ENCODE assay signal across 16 cellular contexts in genomic region chr16:85609539-85609938, GRCh38. TPM values are rescaled to one million over a fixed set of nuclear protein-coding genes. Genes with fewer than 3 reads are reported as not detected.
DNase-seq lines count a peak whose midpoint lies in the region; ATAC-seq and TF ChIP-seq lines count a peak whose summit lies in the region.
"Had no signal": no experiment of that assay in that cellular context is flagged by ENCODE, and none has a peak within 500 bp of the region (broad histone marks: within the 10 kb centered on the region; RNA-seq: fewer than 3 reads in every experiment).

No MANE protein-coding gene starts in this region.

- H3K4me1 ChIP-seq in CD4-positive, alpha-beta memory T cell (ENCODE audit: insufficient read depth, low read length): peaks cover 20% of the 10 kb centered on the region
- peaks cover 29% of the 10 kb centered on the region for H3K4me1 ChIP-seq in colonic mucosa
- H3K4me1 ChIP-seq in neural progenitor cell: peaks cover 33% of the 10 kb centered on the region

- ATAC-seq in GM19035 (IDR thresholded peaks at IDR 0.05; ENCODE audit: unreplicated experiment): no peak

- intact Hi-C loops in CD4-positive, alpha-beta memory T cell (cut with micrococcal nuclease): no loop called here
- intact Hi-C loops in colonic mucosa (cut with DNase I): loop anchor here (5.0 to 10.0 kb wide), 3 partner anchors 37 to 187 kb away; no protein-coding TSS in a partner anchor

- H4K20me1 ChIP-seq in neural progenitor cell (ENCODE audit: low read depth): peaks cover 33% of the 10 kb centered on the region

- no peaks in the 10 kb centered on the region for H3K79me2 ChIP-seq in neural progenitor cell (ENCODE audit: low read depth)

- POLR2A ChIA-PET in CD4-positive, alpha-beta memory T cell (lab: Charles Lee; ENCODE audit: partially characterized antibody): interaction anchor here (0.7 to 4.5 kb wide), 4 partner anchors 53 to 189 kb away, joined by 6 to 45 read pairs (median 10); no protein-coding TSS in a partner anchor

- DNase-seq in CD4-positive, alpha-beta memory T cell: no peak
- DNase-seq in HL-60 (ENCODE audit: low read depth in 1 of 2, low spot score in 1 of 2) (no peak), colonic mucosa (no peak), neural progenitor cell (ENCODE audit: low spot score) (no peak), DMS79 treated with DMSO at 0.1 percent for 48 hours (lab: John Stamatoyannopoulos, UW) (no peak), DMS 273 treated with DMSO at 0.1 percent for 48 hours (lab: John Stamatoyannopoulos, UW) (no peak)
- DNase-seq: activated CD4-positive, alpha-beta T cell treated with anti-CD3 and anti-CD28 coated beads, Interleukin-2, amount 50 U/mL, for 48 hours; activated T-cell treated with anti-CD3 and anti-CD28 coated beads, Interleukin-2, amount 50 U/mL, for 24 hours; BE2C; foreskin fibroblast; NCI-H748 treated with DMSO at 0.1 percent for 48 hours; sigmoid colon; stimulated activated CD4-positive, alpha-beta T cell treated with anti-CD3 and anti-CD28 coated beads, Interleukin-1b, Interleukin-23, amount 100 ng/mL, for 48 hours had no signal

- H3K9ac ChIP-seq in colonic mucosa (ENCODE audit: low read depth in 2 of 2, low read length in 2 of 2) (no peak overlapping the region), neural progenitor cell (no peak overlapping the region)

- CTCF ChIA-PET in CD4-positive, alpha-beta memory T cell (lab: Charles Lee; ENCODE audit: partially characterized antibody): interaction anchor here (0.6 to 4.9 kb wide), 32 partner anchors 8 to 243 kb away, joined by 3 to 77 read pairs (median 4); no protein-coding TSS in a partner anchor

- H3F3A ChIP-seq in neural progenitor cell (ENCODE audit: low read depth): peaks cover 75% of the 10 kb centered on the region

- no peaks in the 10 kb centered on the region for H3K27me3 ChIP-seq in CD4-positive, alpha-beta memory T cell (ENCODE audit: insufficient read depth, low read length)
- H3K27me3 ChIP-seq in HL-60 (ENCODE audit: insufficient read depth, poor library complexity, severe bottlenecking) (no peaks in the 10 kb centered on the region), colonic mucosa (no peaks in the 10 kb centered on the region), neural progenitor cell (peaks cover 18% of the 10 kb centered on the region)
- H3K27me3 ChIP-seq: BE2C, sigmoid colon, vagina had no signal

- H3K4me3 Mint-ChIP-seq in CD4-positive, alpha-beta memory T cell: peak overlapping the region in 4 of 8 donors; percentile 32 to 96 (median 54)
- H3K4me3 Mint-ChIP-seq in neural progenitor cell: peak overlapping the region; percentile 55
- H3K4me3 Mint-ChIP-seq: activated T-cell treated with anti-CD3 and anti-CD28 coated beads, Interleukin-2, amount 50 U/mL, for 24 hours had no signal

- no peak overlapping the region for H2AFZ ChIP-seq in neural progenitor cell (replicated peaks)

- peaks cover 2 to 42% (median 11%) of the 10 kb centered on the region in 4 donors for H3K4me1 Mint-ChIP-seq in CD4-positive, alpha-beta memory T cell
- H3K4me1 Mint-ChIP-seq in neural progenitor cell: peaks cover 54% of the 10 kb centered on the region

- TF ChIP-seq CTCF in HL-60 (IDR thresholded peaks at IDR 0.05; ENCODE audit: insufficient read depth, low read length): no peak
- TF ChIP-seq CTCF in colonic mucosa (IDR thresholded peaks at IDR 0.05): no peak
- TF ChIP-seq CTCF in neural progenitor cell (IDR thresholded peaks at IDR 0.05): no peak

- no peak overlapping the region for H3K4me3 ChIP-seq in CD4-positive, alpha-beta memory T cell (ENCODE audit: low read length in 2 of 2)
- H3K4me3 ChIP-seq in HL-60 (replicated peaks; ENCODE audit: insufficient read depth, low read length) (no peak overlapping the region), colonic mucosa (no peak overlapping the region), neural progenitor cell (no peak overlapping the region)

- H3K36me3 ChIP-seq in CD4-positive, alpha-beta memory T cell (ENCODE audit: insufficient read depth, low read length): no peaks in the 10 kb centered on the region
- H3K36me3 ChIP-seq in colonic mucosa (no peaks in the 10 kb centered on the region), neural progenitor cell (no peaks in the 10 kb centered on the region)
- H3K36me3 ChIP-seq: BE2C, sigmoid colon, vagina had no signal

- H3K27ac ChIP-seq in CD4-positive, alpha-beta memory T cell (ENCODE audit: low read depth, low read length): no peak overlapping the region
- H3K27ac ChIP-seq in HL-60 (replicated peaks): peak overlapping the region; percentile 97
- peak overlapping the region; percentile 94 for H3K27ac ChIP-seq in colonic mucosa
- no peak overlapping the region for H3K27ac ChIP-seq in neural progenitor cell

- H3K27me3 Mint-ChIP-seq in CD4-positive, alpha-beta memory T cell: no peaks in the 10 kb centered on the region
- H3K27me3 Mint-ChIP-seq in neural progenitor cell (ENCODE audit: insufficient read depth, low read depth): peaks cover 17% of the 10 kb centered on the region

- H3K4me2 ChIP-seq in neural progenitor cell: no peak overlapping the region

- H3K36me3 Mint-ChIP-seq in CD4-positive, alpha-beta memory T cell: peaks cover 0 to 2% of the 10 kb centered on the region in 2 donors
- no peaks in the 10 kb centered on the region for H3K36me3 Mint-ChIP-seq in neural progenitor cell
- H3K36me3 Mint-ChIP-seq: activated naive CD4-positive, alpha-beta T cell treated with anti-CD3 and anti-CD28 coated beads, Interleukin-2, amount 50 U/mL, for 72 hours had no signal

- H3K9me3 Mint-ChIP-seq in CD4-positive, alpha-beta memory T cell: no peaks in the 10 kb centered on the region
- no peaks in the 10 kb centered on the region for H3K9me3 Mint-ChIP-seq in neural progenitor cell
- H3K9me3 Mint-ChIP-seq: activated naive CD4-positive, alpha-beta T cell treated with anti-CD3 and anti-CD28 coated beads, Interleukin-2, amount 50 U/mL, for 72 hours; activated T-cell treated with anti-CD3 and anti-CD28 coated beads, Interleukin-2, amount 50 U/mL, for 24 hours had no signal

- no peaks in the 10 kb centered on the region for H3K9me3 ChIP-seq in CD4-positive, alpha-beta memory T cell (ENCODE audit: control insufficient read depth in 1 of 2, low read length in 2 of 2)
- H3K9me3 ChIP-seq in colonic mucosa: no peaks in the 10 kb centered on the region
- H3K9me3 ChIP-seq in neural progenitor cell (ENCODE audit: low read depth): no peaks in the 10 kb centered on the region
- H3K9me3 ChIP-seq: BE2C, sigmoid colon, vagina had no signal

- H3K27ac Mint-ChIP-seq in CD4-positive, alpha-beta memory T cell: peak overlapping the region in 5 of 7 donors; percentile 8 to 90 (median 36)
- no peak overlapping the region for H3K27ac Mint-ChIP-seq in neural progenitor cell
- H3K27ac Mint-ChIP-seq: activated naive CD4-positive, alpha-beta T cell treated with anti-CD3 and anti-CD28 coated beads, Interleukin-2, amount 50 U/mL, for 72 hours had no signal

RNA-seq across cellular contexts. Expression of gene GSE1, which starts 3.6 kb away (rescaled TPM):
- 10 to 100 TPM; 24.1 to 25.0 TPM for total RNA-seq in CD4-positive, alpha-beta memory T cell
- 1 to 10 TPM in 1 of 2 donors, under 1 TPM in 1; 0.23 to 2.1 TPM for polyA plus RNA-seq in CD4-positive, alpha-beta memory T cell
- total RNA-seq in colonic mucosa: 100 to 1,000 TPM in 1 of 2 donors, 10 to 100 TPM in 1; 79.2 to 103 TPM
- 7.7 and 20.4 TPM in 2 replicates for total RNA-seq in neural progenitor cell (ENCODE audit: low replicate concordance)

Comparison
In these comparisons a context has a peak if more than half of its experiments do, and no peak if none do; other contexts are left out.
1. H3K27ac ChIP-seq: peak in HL-60 (single experiment) and colonic mucosa (single experiment); none in CD4-positive, alpha-beta memory T cell (single experiment) and neural progenitor cell (single experiment).